8 cellular contexts compared by ENCODE assay signal in genomic region chr6:139323511-139324445, GRCh38. TPM values are rescaled to one million over a fixed set of nuclear protein-coding genes. Genes with fewer than 3 reads are reported as not detected.
A peak's percentile ranks its signal among the peaks of the same experiment; 100 is the strongest.
DNase-seq lines count a peak whose midpoint lies in the region; ATAC-seq and TF ChIP-seq lines count a peak whose summit lies in the region.

No MANE protein-coding gene starts in this region.

- 46 to 56% (median 50%) methylated on average over 22 of the region's 22 CpGs for WGBS in adrenal gland, 4 donors

- intact Hi-C loops in adrenal gland (cut with DNase I), result no loop called here

- H3K36me3 Mint-ChIP-seq in T-helper 1 cell treated with Interleukin-12 subunit alpha and Interleukin-12 subunit beta and Interleukin-4 antibody, amounts not matched to agents 30 μg/mL and 1 μg/mL, for 36 hours (ENCODE audit: low read depth), result peaks cover 20% of the 10 kb centered on the region
- no peaks in the 10 kb centered on the region for H3K36me3 Mint-ChIP-seq in type B pancreatic cell

- H3K27ac ChIP-seq in adrenal gland, result peak overlapping the region in 2 of 5 donors; percentile 59 to 71

- peak overlapping the region; percentile 83 for H3K4me3 Mint-ChIP-seq in T-helper 1 cell treated with Interleukin-12 subunit alpha and Interleukin-12 subunit beta and Interleukin-4 antibody, amounts not matched to agents 30 μg/mL and 1 μg/mL, for 36 hours
- H3K4me3 Mint-ChIP-seq in type B pancreatic cell, result no peak overlapping the region

- no peaks in the 10 kb centered on the region for H3K36me3 ChIP-seq in adrenal gland (replicated peaks in 1 of 2)

- H3K27ac Mint-ChIP-seq in T-helper 1 cell treated with Interleukin-12 subunit alpha and Interleukin-12 subunit beta and Interleukin-4 antibody, amounts not matched to agents 30 μg/mL and 1 μg/mL, for 36 hours, result peak overlapping the region; percentile 98
- no peak overlapping the region for H3K27ac Mint-ChIP-seq in type B pancreatic cell

- peak; percentile 59 to 87 (median 76) for DNase-seq in adrenal gland
- DNase-seq in iPS-NIHi11 (ENCODE audit: low spot score), result peak; percentile 58
- DNase-seq in stimulated activated CD4-positive, alpha-beta T cell treated with anti-CD3 and anti-CD28 coated beads, Interleukin-15, amount 100 ng/mL, for 48 hours (ENCODE audit: low read depth in 2 of 2), result peak; percentile 49 to 65
- DNase-seq in type B pancreatic cell (ENCODE audit: extremely low spot score, unreplicated experiment), result no peak

- H3K27me3 ChIP-seq in adrenal gland, result no peaks in the 10 kb centered on the region

- ATAC-seq in GM18868 (IDR thresholded peaks at IDR 0.05; ENCODE audit: unreplicated experiment) (peak; percentile 33), HG03196 (IDR thresholded peaks at IDR 0.05; ENCODE audit: unreplicated experiment) (peak; percentile 31), GM19324 (IDR thresholded peaks at IDR 0.05; ENCODE audit: low FRiP score, unreplicated experiment) (no peak)

- no peaks in the 10 kb centered on the region for H3K27me3 Mint-ChIP-seq in T-helper 1 cell treated with Interleukin-12 subunit alpha and Interleukin-12 subunit beta and Interleukin-4 antibody, amounts not matched to agents 30 μg/mL and 1 μg/mL, for 36 hours (ENCODE audit: low read depth)
- H3K27me3 Mint-ChIP-seq in type B pancreatic cell, result no peaks in the 10 kb centered on the region

- no peaks in the 10 kb centered on the region for H3K9me3 ChIP-seq in adrenal gland (replicated peaks in 1 of 3)

- peaks cover 20% of the 10 kb centered on the region for H3K4me1 Mint-ChIP-seq in T-helper 1 cell treated with Interleukin-12 subunit alpha and Interleukin-12 subunit beta and Interleukin-4 antibody, amounts not matched to agents 30 μg/mL and 1 μg/mL, for 36 hours (ENCODE audit: low read depth)
- peaks cover 18% of the 10 kb centered on the region for H3K4me1 Mint-ChIP-seq in type B pancreatic cell (ENCODE audit: unreplicated experiment)

- H3K4me1 ChIP-seq in adrenal gland (replicated peaks in 1 of 2), result peaks cover 0 to 6% of the 10 kb centered on the region in 2 donors

- TF ChIP-seq CTCF in adrenal gland (IDR thresholded peaks at IDR 0.05), result no peak
- no peak for TF ChIP-seq CTCF in type B pancreatic cell (conservative IDR thresholded peaks at IDR 0.05)

- TF ChIP-seq POLR2A in adrenal gland (IDR thresholded peaks at IDR 0.05), result no peak

- H3K4me3 ChIP-seq in adrenal gland, result peak overlapping the region in 1 of 4 donors; percentile 26

- peaks cover 21% of the 10 kb centered on the region for H3K9me3 Mint-ChIP-seq in T-helper 1 cell treated with Interleukin-12 subunit alpha and Interleukin-12 subunit beta and Interleukin-4 antibody, amounts not matched to agents 30 μg/mL and 1 μg/mL, for 36 hours
- H3K9me3 Mint-ChIP-seq in type B pancreatic cell, result no peaks in the 10 kb centered on the region

RNA-seq across cellular contexts. Expression of gene TXLNB, which starts 32.0 kb away (rescaled TPM):
- total RNA-seq in adrenal gland (1 to 10 TPM in 7 of 8 donors, under 1 TPM in 1; 0.25 to 9.5 (median 3.0) TPM), type B pancreatic cell (ENCODE audit: low replicate concordance) (0.22 TPM in 1 of 2 replicates, not detected in the other)
- 1 to 10 TPM in 2 of 3 donors, under 1 TPM in 1; 0.77 to 2.2 (median 1.1) TPM for polyA plus RNA-seq in adrenal gland

RNA-seq across cellular contexts. Expression of gene CITED2, which starts 50.7 kb away (rescaled TPM):
- 100 to 1,000 TPM in 6 of 8 donors, 10 to 100 TPM in 2; 44.0 to 433 (median 319) TPM for total RNA-seq in adrenal gland
- polyA plus RNA-seq in adrenal gland, result 100 to 1,000 TPM in 1 of 3 donors, 10 to 100 TPM in 2; 21.3 to 254 (median 46.7) TPM
- 129 and 143 TPM in 2 replicates for total RNA-seq in type B pancreatic cell (ENCODE audit: low replicate concordance)
